In genomic region chr10:110918269-110918632, GRCh38 we compare ENCODE assay signal across 8 cellular contexts. TPM values are rescaled to one million over a fixed set of nuclear protein-coding genes. Genes with fewer than 3 reads are reported as not detected.
DNase-seq lines count a peak whose midpoint lies in the region; ATAC-seq and TF ChIP-seq lines count a peak whose summit lies in the region.

No MANE protein-coding gene starts in this region.

- intact Hi-C loops in OCI-LY7 (cut with micrococcal nuclease; ENCODE audit: unreplicated experiment): loop anchor here (2.0 to 10.0 kb wide), 2 partner anchors 51 to 613 kb away; partner anchors contain the start of gene SMNDC1
- intact Hi-C loops in gastrocnemius medialis (cut with DNase I; ENCODE audit: low total_unique reads): loop anchor here (2.0 kb wide), 1 partner anchor 47 kb away; the partner anchor contains the start of gene PDCD4

- no peak for TF ChIP-seq CTCF in OCI-LY7 (conservative IDR thresholded peaks at IDR 0.05; ENCODE audit: low read length)
- no peak for TF ChIP-seq CTCF in hepatocyte (IDR thresholded peaks at IDR 0.05; ENCODE audit: poor library complexity)
- TF ChIP-seq CTCF in gastrocnemius medialis (IDR thresholded peaks at IDR 0.05 in 4 of 5, conservative IDR thresholded peaks at IDR 0.05 in 1 of 5): peak in 2 of 5 experiments; percentile 7 to 35

- no TSS peak for BruUV-seq in OCI-LY7 (replicated peaks; lab: Mats Ljungman, UMichigan)

- H3K27me3 ChIP-seq in hepatocyte (no peaks in the 10 kb centered on the region), gastrocnemius medialis (no peaks in the 10 kb centered on the region)

- no peak for TF ChIP-seq POLR2A in gastrocnemius medialis (IDR thresholded peaks at IDR 0.05)

- H3K4me2 ChIP-seq in OCI-LY7 (ENCODE audit: low read length) (peak overlapping the region; percentile 91), hepatocyte (peak overlapping the region; percentile 82)

- WGBS in hepatocyte (ENCODE audit: low lambda C conversion rate, missing lambda C conversion rate): 4% methylated on average over 13 of the region's 13 CpGs

- H4K20me1 ChIP-seq in OCI-LY7 (ENCODE audit: insufficient read depth, low read length) (peaks cover 15% of the 10 kb centered on the region), hepatocyte (ENCODE audit: insufficient read depth, poor library complexity, severe bottlenecking) (peaks cover 30% of the 10 kb centered on the region)

- DNase-seq in activated effector memory CD4-positive, alpha-beta T cell treated with anti-CD3 and anti-CD28 coated beads, Interleukin-2, amount 50 U/mL, for 16 hours: peak; percentile 94
- DNase-seq in activated effector memory CD4-positive, alpha-beta T cell treated with Interleukin-2 at 50 U/mL for 16 hours: no peak
- DNase-seq in OCI-LY7 (ENCODE audit: low spot score) (no peak), hepatocyte (ENCODE audit: low spot score) (peak; percentile 98), gastrocnemius medialis (peak; percentile 92 to 95), GDM1 (lab: John Stamatoyannopoulos, UW) (no peak), DMS153 (lab: John Stamatoyannopoulos, UW) (no peak)

- CTCF ChIA-PET in OCI-LY7 (lab: Charles Lee; ENCODE audit: unreplicated experiment): interaction anchor here (0.5 to 1.4 kb wide), 4 partner anchors 8 to 710 kb away, joined by 3 to 7 read pairs (median 4); no protein-coding TSS in a partner anchor

- no peak for ATAC-seq in gastrocnemius medialis

- H3K27ac ChIP-seq in OCI-LY7 (ENCODE audit: low read depth, low read length, poor library complexity, severe bottlenecking) (peak overlapping the region; percentile 85), angular gyrus (ENCODE audit: low read depth, low read length) (peak overlapping the region; percentile 88), hepatocyte (peak overlapping the region; percentile 96), gastrocnemius medialis (peak overlapping the region; percentile 95 to 100 (median 98))

- H3K4me3 ChIP-seq in OCI-LY7 (ENCODE audit: low read depth, low read length, poor library complexity, severe bottlenecking) (peak overlapping the region; percentile 91), hepatocyte (peak overlapping the region; percentile 53), gastrocnemius medialis (peak overlapping the region; percentile 72 to 96 (median 92))

- H3K36me3 ChIP-seq in OCI-LY7 (ENCODE audit: insufficient read depth, low read length) (peaks cover 7% of the 10 kb centered on the region), hepatocyte (replicated peaks; ENCODE audit: insufficient read depth, low read depth) (no peaks in the 10 kb centered on the region), gastrocnemius medialis (no peaks in the 10 kb centered on the region)

- in situ Hi-C loops in gastrocnemius medialis (cut with MboI; ENCODE audit: low sequenced_read_pairs in 4 of 4): loop anchor here in 1 of 4 donors (25.0 kb wide), 1 partner anchor 606 kb away; the partner anchor contains the start of gene SMNDC1

- H3K9me2 ChIP-seq in OCI-LY7 (ENCODE audit: insufficient read depth, low read length): no peaks in the 10 kb centered on the region
- no peaks in the 10 kb centered on the region for H3K9me2 ChIP-seq in hepatocyte (replicated peaks; ENCODE audit: insufficient read depth)

- peaks cover 51% of the 10 kb centered on the region for H3K4me1 ChIP-seq in OCI-LY7 (ENCODE audit: insufficient read depth, low read length, poor library complexity, severe bottlenecking)
- peaks cover 15% of the 10 kb centered on the region for H3K4me1 ChIP-seq in hepatocyte (ENCODE audit: insufficient read depth)
- H3K4me1 ChIP-seq in gastrocnemius medialis: peaks cover 36 to 41% of the 10 kb centered on the region in 2 donors

- H3K9me3 ChIP-seq in OCI-LY7 (ENCODE audit: low read length): no peaks in the 10 kb centered on the region
- H3K9me3 ChIP-seq in hepatocyte (ENCODE audit: low read depth): no peaks in the 10 kb centered on the region
- H3K9me3 ChIP-seq in gastrocnemius medialis: no peaks in the 10 kb centered on the region

- POLR2A ChIA-PET in OCI-LY7 (lab: Charles Lee): interaction anchor here (0.6 to 2.0 kb wide), 19 partner anchors 9 to 420 kb away, joined by 3 to 11 read pairs (median 5); partner anchors contain the start of gene PDCD4

- H3K79me2 ChIP-seq in OCI-LY7 (ENCODE audit: insufficient read depth, low read depth, low read length) (peaks cover 60% of the 10 kb centered on the region), hepatocyte (peaks cover 45% of the 10 kb centered on the region)

- H2AFZ ChIP-seq in OCI-LY7 (ENCODE audit: low read length) (peak overlapping the region; percentile 93), hepatocyte (no peak overlapping the region)

RNA-seq across cellular contexts. Expression of gene BBIP1, which starts 0.7 kb away (rescaled TPM):
- 8.9 and 34.4 TPM in 2 replicates for total RNA-seq in OCI-LY7 (2014; rRNA removed; shearing (Covaris generic))
- total RNA-seq in OCI-LY7 (2022) (32.4 and 34.8 TPM in 2 replicates), hepatocyte (21.2 and 47.9 TPM in 2 replicates), gastrocnemius medialis (10 to 100 TPM in 3 of 4 donors, 1 to 10 TPM in 1; 8.9 to 15.3 (median 11.7) TPM)
- 19.7 and 21.5 TPM in 2 replicates for polyA plus RNA-seq in hepatocyte

RNA-seq across cellular contexts. Expression of gene SHOC2, which starts 1.2 kb away (rescaled TPM):
- 46.7 and 54.1 TPM in 2 replicates for total RNA-seq in OCI-LY7 (2014; rRNA removed; shearing (Covaris generic))
- total RNA-seq in OCI-LY7 (2022): 92.2 and 109 TPM in 2 replicates
- 45.2 and 58.9 TPM in 2 replicates for total RNA-seq in hepatocyte
- 23.0 and 27.5 TPM in 2 replicates for polyA plus RNA-seq in hepatocyte
- total RNA-seq in gastrocnemius medialis: 10 to 100 TPM; 35.3 to 51.5 (median 43.5) TPM

RNA-seq across cellular contexts. Expression of gene PDCD4, which starts 46.5 kb away (rescaled TPM):
- 59.0 and 70.6 TPM in 2 replicates for total RNA-seq in OCI-LY7 (2014; rRNA removed; shearing (Covaris generic))
- total RNA-seq in OCI-LY7 (2022) (116 and 131 TPM in 2 replicates), hepatocyte (246 and 315 TPM in 2 replicates), gastrocnemius medialis (10 to 100 TPM in 1 of 4 donors, 1 to 10 TPM in 3; 6.4 to 15.6 (median 9.8) TPM)
- 791 and 862 TPM in 2 replicates for polyA plus RNA-seq in hepatocyte

Comparison
In these comparisons a context has a peak if more than half of its experiments do, and no peak if none do; other contexts are left out.
1. DNase-seq: peak in activated effector memory CD4-positive, alpha-beta T cell treated with anti-CD3 and anti-CD28 coated beads, Interleukin-2, amount 50 U/mL, for 16 hours (single experiment), hepatocyte (single experiment) and gastrocnemius medialis (2 of 2); none in activated effector memory CD4-positive, alpha-beta T cell treated with Interleukin-2 at 50 U/mL for 16 hours (single experiment), OCI-LY7 (single experiment), GDM1 (single experiment) and DMS153 (single experiment).
2. Peak in every context shown above with its lines, with median percentiles within 50 percentile points of each other: H3K27ac ChIP-seq and H3K4me3 ChIP-seq.